ENCODE assay signal across 8 cellular contexts in genomic region chr4:153233761-153234371, GRCh38. TPM values are rescaled to one million over a fixed set of nuclear protein-coding genes. Genes with fewer than 3 reads are reported as not detected.
DNase-seq lines count a peak whose midpoint lies in the region; ATAC-seq and TF ChIP-seq lines count a peak whose summit lies in the region.

No MANE protein-coding gene starts in this region.

- no peaks in the 10 kb centered on the region for H3K27me3 ChIP-seq in PC-3 (ENCODE audit: low read length)
- H3K27me3 ChIP-seq in prostate gland (replicated peaks; ENCODE audit: insufficient read depth): no peaks in the 10 kb centered on the region

- no peak overlapping the region for H2AFZ ChIP-seq in PC-3 (ENCODE audit: low read length)

- H3K9me3 ChIP-seq in PC-3 (ENCODE audit: low read length): no peaks in the 10 kb centered on the region
- H3K9me3 ChIP-seq in prostate gland: no peaks in the 10 kb centered on the region

- peak; percentile 88 for ATAC-seq in PC-3
- ATAC-seq in esophagus mucosa: peak; percentile 81

- CTCF ChIA-PET in PC-3 (lab: Charles Lee): no interaction called here

- H4K20me1 ChIP-seq in PC-3 (ENCODE audit: low read length): peaks cover 10% of the 10 kb centered on the region

- intact Hi-C loops in PC-3 (cut with micrococcal nuclease) (loop anchor here (1.0 to 2.0 kb wide), 3 partner anchors 12 to 43 kb away; no protein-coding TSS in a partner anchor), prostate gland (cut with DNase I) (no loop called here)

- H3K9me2 ChIP-seq in PC-3 (replicated peaks; ENCODE audit: low read length): no peaks in the 10 kb centered on the region

- peaks cover 18% of the 10 kb centered on the region for H3F3A ChIP-seq in PC-3 (ENCODE audit: low read length, unreplicated experiment)

- TF ChIP-seq CTCF in PC-3 (conservative IDR thresholded peaks at IDR 0.05; ENCODE audit: low read depth, low read length): no peak
- no peak for TF ChIP-seq CTCF in prostate gland (IDR thresholded peaks at IDR 0.05)

- H3K36me3 ChIP-seq in PC-3 (ENCODE audit: low read depth, low read length) (no peaks in the 10 kb centered on the region), prostate gland (no peaks in the 10 kb centered on the region)

- H3K79me2 ChIP-seq in PC-3 (ENCODE audit: low read length): peaks cover 20% of the 10 kb centered on the region; the same call in 1 of the 2 replicates

- POLR2A ChIA-PET in PC-3 (lab: Charles Lee; ENCODE audit: unreplicated experiment): no interaction called here

- H3K9ac ChIP-seq in PC-3 (ENCODE audit: low read length): no peak overlapping the region

- no TSS peak for BruUV-seq in PC-3 (replicated peaks; lab: Mats Ljungman, UMichigan)

- H3K27ac ChIP-seq in PC-3 (ENCODE audit: low read length): peak overlapping the region; percentile 78
- H3K27ac ChIP-seq in prostate gland: no peak overlapping the region

- peaks cover 30% of the 10 kb centered on the region for H3K4me1 ChIP-seq in PC-3 (ENCODE audit: insufficient read depth, low read length)
- no peaks in the 10 kb centered on the region for H3K4me1 ChIP-seq in prostate gland (replicated peaks)

- no peak for TF ChIP-seq POLR2A in prostate gland (IDR thresholded peaks at IDR 0.05)

- DNase-seq in EL (peak; percentile 95), PC-3 (peak; percentile 90), prostate gland (ENCODE audit: low spot score) (peak; percentile 57), NCI-H1048 (lab: John Stamatoyannopoulos, UW) (no peak), GM19240 (ENCODE audit: insufficient read length, low spot score) (no peak), NAMALWA (ENCODE audit: low spot score) (no peak)
- DNase-seq in stimulated activated CD4-positive, alpha-beta T cell treated with anti-CD3 and anti-CD28 coated beads, Interleukin-4, amount 100 ng/mL, for 24 hours: no peak

- WGBS in prostate gland: 35% methylated on average over 5 of the region's 5 CpGs

- H3K4me3 ChIP-seq in PC-3 (ENCODE audit: low read length): peak overlapping the region; percentile 37; the same call in 1 of the 2 replicates
- no peak overlapping the region for H3K4me3 ChIP-seq in prostate gland

- H3K4me2 ChIP-seq in PC-3 (ENCODE audit: low read length): peak overlapping the region; percentile 71

RNA-seq across cellular contexts. Expression of gene TRIM2, which starts 29.6 kb away (rescaled TPM):
- total RNA-seq in PC-3 (2014; rRNA removed): 18.9 and 20.2 TPM in 2 replicates
- total RNA-seq in esophagus mucosa: 9.0 TPM
- 10 to 100 TPM; 54.5 to 70.4 TPM for total RNA-seq in prostate gland

Comparison
In these comparisons a context has a peak if more than half of its experiments do, and no peak if none do; other contexts are left out.
1. DNase-seq: peak in EL (single experiment), PC-3 (single experiment) and prostate gland (single experiment); none in NCI-H1048 (single experiment), stimulated activated CD4-positive, alpha-beta T cell treated with anti-CD3 and anti-CD28 coated beads, Interleukin-4, amount 100 ng/mL, for 24 hours (single experiment), GM19240 (single experiment) and NAMALWA (single experiment).